16 cellular contexts compared by ENCODE assay signal in genomic region chr17:27579304-27579703, GRCh38.
DNase-seq lines count a peak whose midpoint lies in the region; ATAC-seq and TF ChIP-seq lines count a peak whose summit lies in the region.
"Had no signal": no experiment of that assay in that cellular context is flagged by ENCODE, and none has a peak within 500 bp of the region (broad histone marks: within the 10 kb centered on the region; RNA-seq: fewer than 3 reads in every experiment).

No MANE protein-coding gene starts in this region.

- CTCF ChIA-PET in GM10248 (lab: Yijun Ruan, JAX), result interaction anchor here (0.9 to 12.2 kb wide), 15 partner anchors 9 to 225 kb away, joined by 3 to 125 read pairs (median 4); no protein-coding TSS in a partner anchor

- no peaks in the 10 kb centered on the region for H3K9me3 Mint-ChIP-seq in central memory CD8-positive, alpha-beta T cell
- H3K9me3 Mint-ChIP-seq: stimulated activated memory B cell treated with anti-CD40 and anti-IgM and Interleukin-4, amounts not matched to agents 10 μg/mL and 1 μg/mL and 100 μg/mL, for 72 hours had no signal

- H3K36me3 Mint-ChIP-seq in central memory CD8-positive, alpha-beta T cell (ENCODE audit: insufficient read depth), result peaks cover 2% of the 10 kb centered on the region

- ATAC-seq in GM19025 (IDR thresholded peaks at IDR 0.05; ENCODE audit: low read depth, unreplicated experiment) (peak; percentile 19), HG03439 (IDR thresholded peaks at IDR 0.05; ENCODE audit: unreplicated experiment) (peak; percentile 25), GM19397 (IDR thresholded peaks at IDR 0.05; ENCODE audit: unreplicated experiment) (no peak)
- ATAC-seq in central memory CD8-positive, alpha-beta T cell (replicated peaks; ENCODE audit: extremely low read depth, poor library complexity, severe bottlenecking), result peak; percentile 58
- ATAC-seq: mucosa of descending colon had no signal

- TF ChIP-seq CTCF in GM10248 (IDR thresholded peaks at IDR 0.05; ENCODE audit: control extremely low read depth, extremely low read depth, low read depth, missing control alignments), result no peak

- H3K4me1 Mint-ChIP-seq in central memory CD8-positive, alpha-beta T cell, result peaks cover 23% of the 10 kb centered on the region

- DNase-seq in GM10248 (ENCODE audit: extremely low spot score), result peak; percentile 62
- DNase-seq in central memory CD8-positive, alpha-beta T cell (ENCODE audit: low spot score in 2 of 2), result no peak
- DNase-seq in Kasumi-1 (lab: John Stamatoyannopoulos, UW), result no peak
- DNase-seq in stimulated activated CD4-positive, alpha-beta T cell treated with anti-CD3 and anti-CD28 coated beads, Interleukin-4, amount 100 ng/mL, for 4 hours, result no peak
- DNase-seq in NCI-H748 treated with DMSO at 0.1 percent for 48 hours (lab: John Stamatoyannopoulos, UW), result no peak
- DNase-seq: amygdala, DMS79, dorsolateral prefrontal cortex, mucosa of descending colon, NCI-H1105, NCI-H345, Peyer's patch had no signal

- POLR2A ChIA-PET in GM10248 (lab: Yijun Ruan, JAX), result interaction anchor here (1.4 kb wide), 1 partner anchor 11 kb away, joined by 3 read pairs; no protein-coding TSS in a partner anchor

- H3K4me3 Mint-ChIP-seq in central memory CD8-positive, alpha-beta T cell, result no peak overlapping the region
- H3K4me3 Mint-ChIP-seq: stimulated activated memory B cell treated with anti-CD40 and anti-IgM and Interleukin-4, amounts not matched to agents 10 μg/mL and 1 μg/mL and 100 μg/mL, for 72 hours had no signal

- no peaks in the 10 kb centered on the region for H3K27me3 Mint-ChIP-seq in central memory CD8-positive, alpha-beta T cell
- H3K27me3 Mint-ChIP-seq: stimulated activated memory B cell treated with anti-CD40 and anti-IgM and Interleukin-4, amounts not matched to agents 10 μg/mL and 1 μg/mL and 100 μg/mL, for 72 hours had no signal

- peak overlapping the region; percentile 70 for H3K27ac Mint-ChIP-seq in central memory CD8-positive, alpha-beta T cell (ENCODE audit: low read depth)
